10 cellular contexts compared by ENCODE assay signal in genomic region chr17:55086635-55087058, GRCh38.
DNase-seq lines count a peak whose midpoint lies in the region; ATAC-seq and TF ChIP-seq lines count a peak whose summit lies in the region.
"Had no signal": no experiment of that assay in that cellular context is flagged by ENCODE, and none has a peak within 500 bp of the region (broad histone marks: within the 10 kb centered on the region; RNA-seq: fewer than 3 reads in every experiment).

No MANE protein-coding gene starts in this region.

- intact Hi-C loops in MCF 10A (cut with micrococcal nuclease) (no loop called here), breast epithelium (cut with DNase I; ENCODE audit: low total_unique reads) (no loop called here)

- H3K9me3 ChIP-seq in breast epithelium (no peaks in the 10 kb centered on the region), thoracic aorta (no peaks in the 10 kb centered on the region)

- no peaks in the 10 kb centered on the region for H3K36me3 ChIP-seq in breast epithelium
- H3K36me3 ChIP-seq in thoracic aorta, result peaks cover 2% of the 10 kb centered on the region

- peaks cover 15% of the 10 kb centered on the region for H3K36me3 Mint-ChIP-seq in MCF 10A (ENCODE audit: insufficient read depth, unreplicated experiment)

- CTCF ChIA-PET in MCF 10A (lab: Yijun Ruan, JAX), result interaction anchor here (0.6 kb wide), 1 partner anchor 245 kb away, joined by 3 read pairs; no protein-coding TSS in a partner anchor

- POLR2A ChIA-PET in MCF 10A (lab: Yijun Ruan, JAX), result interaction anchor here (0.9 to 1.0 kb wide), 2 partner anchors 9 to 152 kb away, joined by 3 to 5 read pairs; no protein-coding TSS in a partner anchor

- no peak overlapping the region for H3K4me3 Mint-ChIP-seq in MCF 10A (ENCODE audit: unreplicated experiment)

- H3K4me1 ChIP-seq in breast epithelium (no peaks in the 10 kb centered on the region), thoracic aorta (ENCODE audit: control insufficient read depth in 1 of 2, low read depth in 2 of 2) (peaks cover 0 to 2% of the 10 kb centered on the region in 2 donors)

- H3K4me3 ChIP-seq in breast epithelium, result no peak overlapping the region
- H3K4me3 ChIP-seq in fibroblast of pulmonary artery (replicated peaks; ENCODE audit: low read depth, low read length), result no peak overlapping the region
- H3K4me3 ChIP-seq in thoracic aorta, result no peak overlapping the region

- H3K27ac ChIP-seq in breast epithelium (no peak overlapping the region), thoracic aorta (no peak overlapping the region)
- H3K27ac ChIP-seq: C4-2B had no signal

- H3K27me3 ChIP-seq in breast epithelium, result no peaks in the 10 kb centered on the region
- H3K27me3 ChIP-seq in thoracic aorta (replicated peaks; ENCODE audit: insufficient read depth), result no peaks in the 10 kb centered on the region

- no peak overlapping the region for H3K27ac Mint-ChIP-seq in MCF 10A (ENCODE audit: low read depth, unreplicated experiment)

- TF ChIP-seq POLR2A in breast epithelium (IDR thresholded peaks at IDR 0.05), result no peak

- BruUV-seq in MCF 10A (replicated peaks; lab: Mats Ljungman, UMichigan), result no TSS peak

- peaks cover 19% of the 10 kb centered on the region for H3K4me1 Mint-ChIP-seq in MCF 10A (ENCODE audit: insufficient read depth, unreplicated experiment)

- ATAC-seq in thoracic aorta (ENCODE audit: insufficient number of reproducible peaks, low FRiP score, low read depth) (peak; percentile 69), HG03565 (IDR thresholded peaks at IDR 0.05; ENCODE audit: unreplicated experiment) (no peak), GM21515 (IDR thresholded peaks at IDR 0.05; ENCODE audit: unreplicated experiment) (no peak)

- H3K27me3 Mint-ChIP-seq in MCF 10A (ENCODE audit: insufficient read depth, unreplicated experiment), result no peaks in the 10 kb centered on the region

- peaks cover 7% of the 10 kb centered on the region for H3K9me3 Mint-ChIP-seq in MCF 10A (ENCODE audit: unreplicated experiment)

- DNase-seq in MCF 10A (ENCODE audit: unreplicated experiment) (peak; percentile 83), breast epithelium (ENCODE audit: low spot score in 2 of 2) (no peak), SIG-M5 (lab: John Stamatoyannopoulos, UW) (peak; percentile 32), fibroblast of pulmonary artery (ENCODE audit: low read depth) (peak; percentile 93), thoracic aorta (ENCODE audit: low spot score) (no peak)
- no peak for DNase-seq in activated effector memory CD4-positive, alpha-beta T cell treated with anti-CD3 and anti-CD28 coated beads, Interleukin-2, amount 50 U/mL, for 16 hours
- DNase-seq: activated T-cell treated with anti-CD3 and anti-CD28 coated beads, Interleukin-2, amount 50 U/mL, for 1 hour had no signal

- TF ChIP-seq CTCF in MCF 10A (IDR thresholded peaks at IDR 0.05; ENCODE audit: unreplicated experiment) (no peak), breast epithelium (IDR thresholded peaks at IDR 0.05) (no peak), fibroblast of pulmonary artery (IDR thresholded peaks at IDR 0.05; ENCODE audit: low read length, missing control alignments) (no peak), thoracic aorta (IDR thresholded peaks at IDR 0.05) (no peak)

Comparison
In these comparisons a context has a peak if more than half of its experiments do, and no peak if none do; other contexts are left out.
1. DNase-seq: peak in MCF 10A (single experiment), SIG-M5 (single experiment) and fibroblast of pulmonary artery (single experiment); none in breast epithelium (0 of 2), thoracic aorta (single experiment) and activated effector memory CD4-positive, alpha-beta T cell treated with anti-CD3 and anti-CD28 coated beads, Interleukin-2, amount 50 U/mL, for 16 hours (single experiment).